17 cellular contexts compared by ENCODE assay signal in genomic region chr11:112322173-112322813, GRCh38.
DNase-seq lines count a peak whose midpoint lies in the region; ATAC-seq and TF ChIP-seq lines count a peak whose summit lies in the region.
"Had no signal": no experiment of that assay in that cellular context is flagged by ENCODE, and none has a peak within 500 bp of the region (broad histone marks: within the 10 kb centered on the region; RNA-seq: fewer than 3 reads in every experiment).

No MANE protein-coding gene starts in this region.

- H3K27me3 ChIP-seq in A673 (replicated peaks; ENCODE audit: insufficient read depth, low read depth, low read length, poor library complexity) = no peaks in the 10 kb centered on the region
- no peaks in the 10 kb centered on the region for H3K27me3 ChIP-seq in body of pancreas
- no peaks in the 10 kb centered on the region for H3K27me3 ChIP-seq in mesenchymal stem cell (ENCODE audit: control insufficient read depth in 1 of 2, insufficient read depth in 1 of 2, low read length in 2 of 2)
- H3K27me3 ChIP-seq in gastrocnemius medialis = no peaks in the 10 kb centered on the region
- H3K27me3 ChIP-seq: esophagus muscularis mucosa, heart left ventricle, SJSA1 had no signal

- no peak overlapping the region for H4K91ac ChIP-seq in mesenchymal stem cell (ENCODE audit: low read length)

- no peak overlapping the region for H3K4me2 ChIP-seq in mesenchymal stem cell (ENCODE audit: low read length, poor library complexity, severe bottlenecking)

- DNase-seq in A673 (ENCODE audit: low spot score) = no peak
- no peak for DNase-seq in Jurkat, Clone E6-1 (ENCODE audit: low read depth, low spot score)
- DNase-seq in body of pancreas = no peak
- DNase-seq in mesenchymal stem cell = no peak
- DNase-seq in activated naive CD4-positive, alpha-beta T cell treated with anti-CD3 and anti-CD28 coated beads for 36 hours = no peak
- no peak for DNase-seq in gastrocnemius medialis
- no peak for DNase-seq in HEK293T (ENCODE audit: extremely low spot score)
- no peak for DNase-seq in A172 (ENCODE audit: low spot score)
- DNase-seq: activated CD4-positive, alpha-beta T cell treated with anti-CD3 and anti-CD28 coated beads for 4 hours; NCI-H1436 treated with DMSO at 0.1 percent for 48 hours; posterior cingulate gyrus; stimulated activated naive CD4-positive, alpha-beta T cell treated with Interleukin-2 at 50 U/mL for 16 hours had no signal

- H3K14ac ChIP-seq in mesenchymal stem cell (ENCODE audit: low read length in 2 of 2) = no peak overlapping the region

- no peaks in the 10 kb centered on the region for H3K9me3 ChIP-seq in A673 (ENCODE audit: low read depth, low read length, poor library complexity, severe bottlenecking)
- H3K9me3 ChIP-seq in body of pancreas = no peaks in the 10 kb centered on the region
- no peaks in the 10 kb centered on the region for H3K9me3 ChIP-seq in mesenchymal stem cell (ENCODE audit: control insufficient read depth, low read length)
- no peaks in the 10 kb centered on the region for H3K9me3 ChIP-seq in gastrocnemius medialis
- H3K9me3 ChIP-seq: esophagus muscularis mucosa, SJSA1 had no signal

- POLR2A ChIA-PET in A673 (lab: Charles Lee; ENCODE audit: low non-redundant PET) (no interaction called here), HEK293T (lab: Yijun Ruan, JAX) (no interaction called here)

- CTCF ChIA-PET in A673 (lab: Charles Lee) = no interaction called here
- CTCF ChIA-PET in activated naive CD4-positive, alpha-beta T cell treated with anti-CD3 and anti-CD28 coated beads for 36 hours (lab: Charles Lee) = no interaction called here
- CTCF ChIA-PET in HEK293T (lab: Yijun Ruan, JAX) = no interaction called here

- H3K4ac ChIP-seq in mesenchymal stem cell (ENCODE audit: low read depth in 1 of 2, low read length in 2 of 2) = peak overlapping the region; percentile 30 to 58

- H3K27ac ChIP-seq in A673 (ENCODE audit: low read depth, low read length, poor library complexity, severe bottlenecking) = peak overlapping the region; percentile 48
- H3K27ac ChIP-seq in body of pancreas = peak overlapping the region; percentile 36 to 82 (median 70)
- H3K27ac ChIP-seq in mesenchymal stem cell (ENCODE audit: low read length, poor library complexity, severe bottlenecking) = no peak overlapping the region
- H3K27ac ChIP-seq in gastrocnemius medialis = no peak overlapping the region
- H3K27ac ChIP-seq: esophagus muscularis mucosa, heart left ventricle, SJSA1 had no signal

- no peak overlapping the region for H2BK5ac ChIP-seq in mesenchymal stem cell (ENCODE audit: low read depth, low read length, poor library complexity, severe bottlenecking)

- BruUV-seq in A673 (replicated peaks; lab: Mats Ljungman, UMichigan) = no TSS peak

- no peak overlapping the region for H3K9ac ChIP-seq in mesenchymal stem cell (ENCODE audit: low read length)

- H3K18ac ChIP-seq in mesenchymal stem cell (ENCODE audit: low read depth in 1 of 2, low read length in 2 of 2) = peak overlapping the region; percentile 34 to 35

- H3K27me3 Mint-ChIP-seq in activated naive CD4-positive, alpha-beta T cell treated with anti-CD3 and anti-CD28 coated beads for 36 hours (ENCODE audit: low read depth) = no peaks in the 10 kb centered on the region
- H3K27me3 Mint-ChIP-seq: activated naive CD4-positive, alpha-beta T cell treated with anti-CD3 and anti-CD28 coated beads, Interleukin-2, amount 50 U/mL, for 24 hours had no signal

- no peak overlapping the region for H3K27ac Mint-ChIP-seq in activated naive CD4-positive, alpha-beta T cell treated with anti-CD3 and anti-CD28 coated beads for 36 hours
- H3K27ac Mint-ChIP-seq: activated naive CD4-positive, alpha-beta T cell treated with anti-CD3 and anti-CD28 coated beads, Interleukin-2, amount 50 U/mL, for 24 hours had no signal

- H3K4me1 Mint-ChIP-seq in activated naive CD4-positive, alpha-beta T cell treated with anti-CD3 and anti-CD28 coated beads for 36 hours (ENCODE audit: low read depth) = peaks cover 19% of the 10 kb centered on the region

- intact Hi-C loops in A673 (cut with micrococcal nuclease; ENCODE audit: unreplicated experiment) (no loop called here), body of pancreas (cut with DNase I) (no loop called here), gastrocnemius medialis (cut with DNase I; ENCODE audit: low total_unique reads) (no loop called here)
- intact Hi-C loops in activated naive CD4-positive, alpha-beta T cell treated with anti-CD3 and anti-CD28 coated beads for 36 hours (cut with micrococcal nuclease) = no loop called here

- peaks cover 6% of the 10 kb centered on the region for H3K36me3 Mint-ChIP-seq in activated naive CD4-positive, alpha-beta T cell treated with anti-CD3 and anti-CD28 coated beads for 36 hours (ENCODE audit: low read depth)

- H3K4me3 ChIP-seq in A673 (ENCODE audit: low read depth, low read length, poor library complexity, severe bottlenecking) = no peak overlapping the region
- peak overlapping the region; percentile 12; the same call in 1 of the 2 replicates for H3K4me3 ChIP-seq in Jurkat, Clone E6-1 (ENCODE audit: low read length)
- no peak overlapping the region for H3K4me3 ChIP-seq in body of pancreas
- H3K4me3 ChIP-seq in mesenchymal stem cell (ENCODE audit: insufficient read depth in 1 of 2, low read depth in 1 of 2, low read length in 2 of 2) = no peak overlapping the region
- no peak overlapping the region for H3K4me3 ChIP-seq in gastrocnemius medialis
- H3K4me3 ChIP-seq: esophagus muscularis mucosa, heart left ventricle, SJSA1 had no signal

- TF ChIP-seq CTCF in A673 (conservative IDR thresholded peaks at IDR 0.05; ENCODE audit: low read depth, low read length) = no peak
- TF ChIP-seq CTCF in body of pancreas (IDR thresholded peaks at IDR 0.05) = no peak
- no peak for TF ChIP-seq CTCF in gastrocnemius medialis (IDR thresholded peaks at IDR 0.05 in 4 of 5, conservative IDR thresholded peaks at IDR 0.05 in 1 of 5)

- H3K4me1 ChIP-seq in A673 (ENCODE audit: insufficient read depth, low read length, poor library complexity, severe bottlenecking) = peaks cover 24% of the 10 kb centered on the region
- peaks cover 23% of the 10 kb centered on the region for H3K4me1 ChIP-seq in body of pancreas
- H3K4me1 ChIP-seq in mesenchymal stem cell (ENCODE audit: control insufficient read depth, insufficient read depth, low read depth, low read length) = peaks cover 11% of the 10 kb centered on the region
- peaks cover 21 to 29% of the 10 kb centered on the region in 2 donors for H3K4me1 ChIP-seq in gastrocnemius medialis
- H3K4me1 ChIP-seq: Caco-2 had no signal

- in situ Hi-C loops in gastrocnemius medialis (cut with MboI; ENCODE audit: low sequenced_read_pairs in 4 of 4) = no loop called here

- no peak overlapping the region for H2BK15ac ChIP-seq in mesenchymal stem cell (ENCODE audit: low read depth, poor library complexity, severe bottlenecking)

- H2AK5ac ChIP-seq in mesenchymal stem cell (ENCODE audit: low read length, severe bottlenecking) = no peak overlapping the region

- H2BK12ac ChIP-seq in mesenchymal stem cell (ENCODE audit: low read length in 2 of 2) = peak overlapping the region; percentile 18 to 89

- H2BK120ac ChIP-seq in mesenchymal stem cell (ENCODE audit: low read depth, low read length) = no peak overlapping the region

- H2AFZ ChIP-seq in mesenchymal stem cell (ENCODE audit: low read depth, low read length) = no peak overlapping the region

- H3K36me3 ChIP-seq in A673 (ENCODE audit: insufficient read depth, low read length, poor library complexity, severe bottlenecking) (no peaks in the 10 kb centered on the region), body of pancreas (replicated peaks in 1 of 2; ENCODE audit: insufficient read depth in 1 of 2, low read depth in 2 of 2) (no peaks in the 10 kb centered on the region), mesenchymal stem cell (ENCODE audit: control insufficient read depth in 1 of 2, insufficient read depth in 2 of 2, low read depth in 1 of 2, low read length in 2 of 2) (no peaks in the 10 kb centered on the region), gastrocnemius medialis (no peaks in the 10 kb centered on the region)
- H3K36me3 ChIP-seq: esophagus muscularis mucosa, heart left ventricle, SJSA1 had no signal

- peaks cover 6% of the 10 kb centered on the region for H3K9me3 Mint-ChIP-seq in activated naive CD4-positive, alpha-beta T cell treated with anti-CD3 and anti-CD28 coated beads for 36 hours
- H3K9me3 Mint-ChIP-seq: activated naive CD4-positive, alpha-beta T cell treated with anti-CD3 and anti-CD28 coated beads, Interleukin-2, amount 50 U/mL, for 24 hours had no signal

- H4K8ac ChIP-seq in mesenchymal stem cell (ENCODE audit: low read length) = peak overlapping the region; percentile 62

- WGBS in body of pancreas, 2 donors = 74 to 79% methylated on average over 9 of the region's 9 CpGs
- 80% methylated on average over 7 of the region's 9 CpGs for WGBS in mesenchymal stem cell

- no peaks in the 10 kb centered on the region for H3K79me1 ChIP-seq in mesenchymal stem cell (replicated peaks; ENCODE audit: low read length, poor library complexity, severe bottlenecking)

- no peak overlapping the region for H3K4me3 Mint-ChIP-seq in activated naive CD4-positive, alpha-beta T cell treated with anti-CD3 and anti-CD28 coated beads for 36 hours
- H3K4me3 Mint-ChIP-seq: activated naive CD4-positive, alpha-beta T cell treated with anti-CD3 and anti-CD28 coated beads, Interleukin-2, amount 50 U/mL, for 24 hours had no signal

- H3K23ac ChIP-seq in mesenchymal stem cell (ENCODE audit: low read length in 2 of 2) = no peak overlapping the region

- TF ChIP-seq POLR2A in body of pancreas (IDR thresholded peaks at IDR 0.05) (no peak), gastrocnemius medialis (IDR thresholded peaks at IDR 0.05) (no peak)

- ATAC-seq in body of pancreas = no peak
- ATAC-seq in gastrocnemius medialis = no peak

TF ChIP-seq in HEK293T, 16 proteins besides CTCF, POLR2A, EP300 and RAD21:
- TF ChIP-seq ZNF384 (IDR thresholded peaks at IDR 0.05) = no peak
- TF ChIP-seq FOXA1 (IDR thresholded peaks at IDR 0.05) = no peak
- TF ChIP-seq TARDBP (IDR thresholded peaks at IDR 0.05) = no peak
- no peak for TF ChIP-seq FOXK2 (IDR thresholded peaks at IDR 0.05)

Comparison
In these comparisons a context has a peak if more than half of its experiments do, and no peak if none do; other contexts are left out.
1. H3K27ac ChIP-seq: peak in A673 (single experiment) and body of pancreas (4 of 4); none in mesenchymal stem cell (single experiment) and gastrocnemius medialis (0 of 4).